Comparison of ENCODE assay signal across 20 cellular contexts in the genomic region with DNA sequence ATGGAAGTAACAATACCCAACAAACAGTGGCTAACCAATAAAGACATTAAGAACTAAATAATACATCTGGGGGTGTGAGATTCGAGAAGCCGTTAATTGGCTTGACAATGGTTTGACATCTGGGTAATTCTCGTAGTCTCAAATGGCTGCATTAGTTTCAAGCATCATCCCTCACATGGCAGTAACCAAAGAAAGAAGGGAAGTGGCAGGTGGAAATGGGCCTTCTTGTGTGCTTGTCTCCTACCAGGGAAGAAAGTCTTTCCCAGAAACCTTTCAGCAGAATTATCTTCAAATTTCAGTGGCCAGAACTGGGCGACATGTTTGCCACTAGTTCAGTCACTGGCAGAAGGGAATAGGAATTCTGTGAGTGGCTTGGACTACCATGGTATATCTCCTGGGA. TPM values are rescaled to one million over a fixed set of nuclear protein-coding genes. Genes with fewer than 3 reads are reported as not detected.
DNase-seq lines count a peak whose midpoint lies in the region; ATAC-seq, FAIRE-seq and TF ChIP-seq lines count a peak whose summit lies in the region.
"Had no signal": no experiment of that assay in that cellular context is flagged by ENCODE, and none has a peak within 500 bp of the region (broad histone marks: within the 10 kb centered on the region; RNA-seq: fewer than 3 reads in every experiment).

No MANE protein-coding gene starts in this region.

- TF ChIP-seq RAD21 in HepG2 (CRISPR knock-in tag; IDR thresholded peaks at IDR 0.05) = no peak

- H3K4me1 Mint-ChIP-seq in activated naive CD8-positive, alpha-beta T cell treated with anti-CD3 and anti-CD28 coated beads, Interleukin-2, amount 50 U/mL, for 24 hours = peaks cover 89% of the 10 kb centered on the region
- H3K4me1 Mint-ChIP-seq in stimulated activated naive B cell treated with anti-CD40 and anti-IgM and Interleukin-4, amounts not matched to agents 10 μg/mL and 1 μg/mL and 100 μg/mL, for 72 hours = peaks cover 41 to 76% of the 10 kb centered on the region in 2 donors

- no peak overlapping the region for H3K9ac ChIP-seq in HepG2 (ENCODE audit: insufficient read depth, low read depth, low read length)

- over 99% methylated on average over 4 of the region's 4 CpGs for WGBS in HepG2 (ENCODE audit: low lambda C conversion rate)
- 97% methylated on average over 3 of the region's 4 CpGs for WGBS in right lobe of liver (ENCODE audit: insufficient coverage, low coverage, low lambda C conversion rate, missing lambda C conversion rate)

- DNase-seq in HepG2 (ENCODE audit: low spot score) (no peak), right lobe of liver (no peak), OCI-LY7 (ENCODE audit: low spot score) (no peak)
- DNase-seq in activated naive CD8-positive, alpha-beta T cell treated with anti-CD3 and anti-CD28 coated beads, Interleukin-2, amount 50 U/mL, for 24 hours = no peak
- no peak for DNase-seq in stimulated activated naive B cell treated with anti-CD40 and anti-IgM and Interleukin-4, amounts not matched to agents 10 μg/mL and 1 μg/mL and 100 μg/mL, for 72 hours
- DNase-seq: activated CD4-positive, CD25-positive, alpha-beta regulatory T cell treated with anti-CD3 and anti-CD28 coated beads, Interleukin-2, amount 50 U/mL, for 72 hours; Caco-2; EL; heart left ventricle; NCI-H1417; NCI-H748 treated with DMSO at 0.1 percent for 48 hours; T1000 had no signal

- H3K9me3 ChIP-seq in HepG2 (ENCODE audit: low read length) (no peaks in the 10 kb centered on the region), right lobe of liver (no peaks in the 10 kb centered on the region), OCI-LY7 (ENCODE audit: low read length) (no peaks in the 10 kb centered on the region)
- H3K9me3 ChIP-seq: Caco-2, heart left ventricle, right atrium auricular region, thoracic aorta had no signal

- intact Hi-C loops in HepG2 (cut with micrococcal nuclease; ENCODE audit: unreplicated experiment) = no loop called here
- intact Hi-C loops in right lobe of liver (cut with DNase I) = no loop called here
- intact Hi-C loops in OCI-LY7 (cut with micrococcal nuclease; ENCODE audit: unreplicated experiment) = no loop called here

- no peaks in the 10 kb centered on the region for H4K20me1 ChIP-seq in HepG2 (ENCODE audit: insufficient read depth, low read length)
- H4K20me1 ChIP-seq in OCI-LY7 (ENCODE audit: insufficient read depth, low read length) = peaks cover 8% of the 10 kb centered on the region; the same call in 1 of the 2 replicates

- H3K27ac ChIP-seq in HepG2 (ENCODE audit: extremely low read length, insufficient read depth, low read length) (no peak overlapping the region), right lobe of liver (no peak overlapping the region), OCI-LY7 (ENCODE audit: low read depth, low read length, poor library complexity, severe bottlenecking) (peak overlapping the region; percentile 1)
- H3K27ac ChIP-seq: right atrium auricular region, thoracic aorta had no signal

- in situ Hi-C loops in HepG2 (cut with HindIII; ENCODE audit: extremely low pct_ligation_motif_present, low pct_unique_long_range_greater_than_20kb) = no loop called here

- H3K27me3 Mint-ChIP-seq in activated naive CD8-positive, alpha-beta T cell treated with anti-CD3 and anti-CD28 coated beads, Interleukin-2, amount 50 U/mL, for 24 hours = no peaks in the 10 kb centered on the region
- H3K27me3 Mint-ChIP-seq in stimulated activated naive B cell treated with anti-CD40 and anti-IgM and Interleukin-4, amounts not matched to agents 10 μg/mL and 1 μg/mL and 100 μg/mL, for 72 hours = no peaks in the 10 kb centered on the region

- no peak for TF ChIP-seq EP300 in HepG2 (IDR thresholded peaks at IDR 0.05; ENCODE audit: low read depth in 2 of 2, low read length in 2 of 2)
- TF ChIP-seq EP300 in HepG2 (CRISPR knock-in tag; IDR thresholded peaks at IDR 0.05; ENCODE audit: borderline replicate concordance) = no peak

- no peak for ATAC-seq in HepG2
- ATAC-seq in right lobe of liver = no peak
- no peak for ATAC-seq in activated naive CD8-positive, alpha-beta T cell treated with anti-CD3 and anti-CD28 coated beads, Interleukin-2, amount 50 U/mL, for 24 hours
- ATAC-seq in stimulated activated naive B cell treated with anti-CD40 and anti-IgM and Interleukin-4, amounts not matched to agents 10 μg/mL and 1 μg/mL and 100 μg/mL, for 72 hours (replicated peaks) = no peak
- no peak for ATAC-seq in HG03432 (IDR thresholded peaks at IDR 0.05; ENCODE audit: unreplicated experiment)
- ATAC-seq in GM21723 (IDR thresholded peaks at IDR 0.05; ENCODE audit: unreplicated experiment) = no peak
- no peak for ATAC-seq in HG02678 (IDR thresholded peaks at IDR 0.05; ENCODE audit: unreplicated experiment)
- ATAC-seq: heart left ventricle had no signal

- H3K4me3 ChIP-seq in HepG2 (replicated peaks in 1 of 3; ENCODE audit: insufficient read depth in 1 of 3, low read depth in 2 of 3, low read length in 3 of 3) (no peak overlapping the region), right lobe of liver (no peak overlapping the region), OCI-LY7 (ENCODE audit: low read depth, low read length, poor library complexity, severe bottlenecking) (no peak overlapping the region)
- H3K4me3 ChIP-seq: heart left ventricle, right atrium auricular region, thoracic aorta had no signal

- POLR2A ChIA-PET in HepG2 (lab: Yijun Ruan, JAX) = no interaction called here
- POLR2A ChIA-PET in OCI-LY7 (lab: Charles Lee) = interaction anchor here (1.3 to 4.4 kb wide), 3 partner anchors 8 to 17 kb away, joined by 3 to 31 read pairs (median 17); a partner anchor contains a TSS

- H2AFZ ChIP-seq in HepG2 (ENCODE audit: low read length) (no peak overlapping the region), OCI-LY7 (ENCODE audit: low read length) (no peak overlapping the region)

- BruUV-seq in HepG2 (replicated peaks; lab: Mats Ljungman, UMichigan) (no TSS peak), OCI-LY7 (replicated peaks; lab: Mats Ljungman, UMichigan) (no TSS peak)

- no peaks in the 10 kb centered on the region for H3K9me3 Mint-ChIP-seq in activated naive CD8-positive, alpha-beta T cell treated with anti-CD3 and anti-CD28 coated beads, Interleukin-2, amount 50 U/mL, for 24 hours
- H3K9me3 Mint-ChIP-seq in stimulated activated naive B cell treated with anti-CD40 and anti-IgM and Interleukin-4, amounts not matched to agents 10 μg/mL and 1 μg/mL and 100 μg/mL, for 72 hours = peaks cover 0 to 4% of the 10 kb centered on the region in 2 donors

- no peak overlapping the region for H3K4me2 ChIP-seq in HepG2 (ENCODE audit: low read depth, low read length)
- no peak overlapping the region for H3K4me2 ChIP-seq in OCI-LY7 (ENCODE audit: low read length)

- CTCF ChIA-PET in HepG2 (lab: Yijun Ruan, JAX; ENCODE audit: low intra/inter-chr PET ratio, low total read pairs) = no interaction called here
- CTCF ChIA-PET in OCI-LY7 (lab: Charles Lee; ENCODE audit: unreplicated experiment) = no interaction called here

- H3K27me3 ChIP-seq in HepG2 (ENCODE audit: control insufficient read depth in 1 of 2, insufficient read depth in 2 of 2, low read length in 2 of 2) (no peaks in the 10 kb centered on the region), right lobe of liver (no peaks in the 10 kb centered on the region)
- H3K27me3 ChIP-seq: heart left ventricle, right atrium auricular region had no signal

- H3K79me2 ChIP-seq in HepG2 (ENCODE audit: insufficient read depth, low read length) (no peaks in the 10 kb centered on the region), OCI-LY7 (ENCODE audit: insufficient read depth, low read depth, low read length) (peaks cover 76% of the 10 kb centered on the region)

- no peak for TF ChIP-seq POLR2A in HepG2 (IDR thresholded peaks at IDR 0.05; ENCODE audit: insufficient read depth in 1 of 2, low read depth in 2 of 2, low read length in 2 of 2)
- no peak for TF ChIP-seq POLR2A in right lobe of liver (IDR thresholded peaks at IDR 0.05)

- no peak for TF ChIP-seq CTCF in HepG2 (CRISPR knock-in tag; IDR thresholded peaks at IDR 0.05)
- TF ChIP-seq CTCF in right lobe of liver (IDR thresholded peaks at IDR 0.05) = no peak
- TF ChIP-seq CTCF in OCI-LY7 (conservative IDR thresholded peaks at IDR 0.05; ENCODE audit: low read length) = no peak

- no peaks in the 10 kb centered on the region for H3K9me2 ChIP-seq in OCI-LY7 (ENCODE audit: insufficient read depth, low read length)

- H3K36me3 ChIP-seq in HepG2 (replicated peaks in 1 of 2; ENCODE audit: control insufficient read depth in 1 of 2, insufficient read depth in 2 of 2, low read length in 2 of 2) (peaks cover 20 to 59% of the 10 kb centered on the region in 2 experiments), right lobe of liver (peaks cover 0 to 45% (median 13%) of the 10 kb centered on the region in 4 donors), OCI-LY7 (ENCODE audit: insufficient read depth, low read length) (peaks cover 94% of the 10 kb centered on the region)

- no peaks in the 10 kb centered on the region for H3K4me1 ChIP-seq in HepG2 (ENCODE audit: insufficient read depth, low read length)
- peaks cover 0 to 3% (median 0%) of the 10 kb centered on the region in 4 donors for H3K4me1 ChIP-seq in right lobe of liver
- peaks cover 39% of the 10 kb centered on the region for H3K4me1 ChIP-seq in OCI-LY7 (ENCODE audit: insufficient read depth, low read length, poor library complexity, severe bottlenecking)
- H3K4me1 ChIP-seq: Caco-2, right atrium auricular region had no signal

- H3K27ac Mint-ChIP-seq in activated naive CD8-positive, alpha-beta T cell treated with anti-CD3 and anti-CD28 coated beads, Interleukin-2, amount 50 U/mL, for 24 hours = peak overlapping the region; percentile 65
- H3K27ac Mint-ChIP-seq in stimulated activated naive B cell treated with anti-CD40 and anti-IgM and Interleukin-4, amounts not matched to agents 10 μg/mL and 1 μg/mL and 100 μg/mL, for 72 hours = peak overlapping the region; percentile 90

- FAIRE-seq in HepG2 (lab: Jason Lieb, UNC) = no peak
- FAIRE-seq: bronchial epithelial cell, endothelial cell of umbilical vein, H1 had no signal

- no peak overlapping the region for H3K4me3 Mint-ChIP-seq in activated naive CD8-positive, alpha-beta T cell treated with anti-CD3 and anti-CD28 coated beads, Interleukin-2, amount 50 U/mL, for 24 hours
- H3K4me3 Mint-ChIP-seq in stimulated activated naive B cell treated with anti-CD40 and anti-IgM and Interleukin-4, amounts not matched to agents 10 μg/mL and 1 μg/mL and 100 μg/mL, for 72 hours = peak overlapping the region in 1 of 2 donors; percentile 6

- H3K36me3 Mint-ChIP-seq in activated naive CD8-positive, alpha-beta T cell treated with anti-CD3 and anti-CD28 coated beads, Interleukin-2, amount 50 U/mL, for 24 hours (ENCODE audit: low read depth) = peaks cover 93% of the 10 kb centered on the region
- H3K36me3 Mint-ChIP-seq in stimulated activated naive B cell treated with anti-CD40 and anti-IgM and Interleukin-4, amounts not matched to agents 10 μg/mL and 1 μg/mL and 100 μg/mL, for 72 hours = peaks cover 69 to 84% of the 10 kb centered on the region in 2 donors

RNA-seq across cellular contexts. Expression of a gene that starts 10.4 kb away (rescaled TPM):
- 38.3 and 61.4 TPM in 2 replicates for total RNA-seq in HepG2 (2016; rRNA removed; fragmentation: Illumina TruSeq; extraction: Trizol)
- total RNA-seq in HepG2 (2016; cell fraction: cytosol; rRNA removed; fragmentation: Illumina TruSeq; extraction: Trizol; ENCODE audit: low read depth) = 7.6 and 8.4 TPM in 2 replicates
- 38.6 and 51.4 TPM in 2 replicates for total RNA-seq in HepG2 (2016; cell fraction: insoluble cytoplasmic fraction; rRNA removed; fragmentation: Illumina TruSeq; extraction: Trizol)
- 17.0 and 19.2 TPM in 2 replicates for total RNA-seq in HepG2 (2016; cell fraction: membrane; rRNA removed; fragmentation: Illumina TruSeq; extraction: Trizol)
- 46.5 and 48.3 TPM in 2 replicates for total RNA-seq in HepG2 (2016; cell fraction: nucleus; rRNA removed; fragmentation: Illumina TruSeq; extraction: Trizol)
- polyA plus RNA-seq in HepG2 (2011; rRNA removed) = 21.2 and 25.6 TPM in 2 replicates
- polyA plus RNA-seq in HepG2 (2011; cell fraction: cytosol; rRNA removed) = 11.6 and 16.8 TPM in 2 replicates
- 14.7 and 18.6 TPM in 2 replicates for polyA plus RNA-seq in HepG2 (2011; cell fraction: nucleus; rRNA removed)
- polyA plus RNA-seq in HepG2 (2012) = 16.8 and 20.4 TPM in 2 replicates
- polyA plus RNA-seq in HepG2 (2016; cell fraction: cytosol; fragmentation: Illumina TruSeq; extraction: Trizol; ENCODE audit: low read depth) = 1.2 TPM in 2 replicates
- 34.7 and 38.5 TPM in 2 replicates for polyA plus RNA-seq in HepG2 (2016; cell fraction: insoluble cytoplasmic fraction; fragmentation: Illumina TruSeq; extraction: Trizol; ENCODE audit: low read depth)
- polyA plus RNA-seq in HepG2 (2016; cell fraction: membrane; fragmentation: Illumina TruSeq; extraction: Trizol; ENCODE audit: low read depth) = 4.8 and 5.6 TPM in 2 replicates
- polyA plus RNA-seq in HepG2 (2016; cell fraction: nucleus; fragmentation: Illumina TruSeq; extraction: Trizol; ENCODE audit: insufficient read depth, low read depth) = 40.8 and 44.8 TPM in 2 replicates
- 23.3 and 33.6 TPM in 2 replicates for polyA minus RNA-seq in HepG2 (2011; rRNA and poly(A)+ RNA removed; ENCODE audit: low replicate concordance)
- polyA minus RNA-seq in HepG2 (2011; cell fraction: cytosol; rRNA and poly(A)+ RNA removed) = 18.8 and 20.9 TPM in 2 replicates
- 67.3 and 85.4 TPM in 2 replicates for polyA minus RNA-seq in HepG2 (2011; cell fraction: nucleus; rRNA and poly(A)+ RNA removed)
- 10 to 100 TPM in 5 of 6 experiments, 1 to 10 TPM in 1; 9.7 to 17.5 (median 13.4) TPM for total RNA-seq in right lobe of liver
- total RNA-seq in OCI-LY7 (2014; rRNA removed; shearing (Covaris generic)) = 67.9 and 80.4 TPM in 2 replicates
- total RNA-seq in OCI-LY7 (2022) = 140 and 150 TPM in 2 replicates

RNA-seq across cellular contexts. Expression of a gene that starts 16.5 kb away (rescaled TPM):
- total RNA-seq in HepG2 (2016; rRNA removed; fragmentation: Illumina TruSeq; extraction: Trizol) (52.0 and 73.0 TPM in 2 replicates), right lobe of liver (10 to 100 TPM in 3 of 6 experiments, 1 to 10 TPM in 3; 6.7 to 17.7 (median 10.0) TPM), OCI-LY7 (2022) (48.2 and 50.6 TPM in 2 replicates)
- 6.2 and 6.4 TPM in 2 replicates for total RNA-seq in HepG2 (2016; cell fraction: cytosol; rRNA removed; fragmentation: Illumina TruSeq; extraction: Trizol; ENCODE audit: low read depth)
- total RNA-seq in HepG2 (2016; cell fraction: insoluble cytoplasmic fraction; rRNA removed; fragmentation: Illumina TruSeq; extraction: Trizol) = 52.3 and 72.3 TPM in 2 replicates
- 18.0 and 21.0 TPM in 2 replicates for total RNA-seq in HepG2 (2016; cell fraction: membrane; rRNA removed; fragmentation: Illumina TruSeq; extraction: Trizol)
- 24.9 and 25.7 TPM in 2 replicates for total RNA-seq in HepG2 (2016; cell fraction: nucleus; rRNA removed; fragmentation: Illumina TruSeq; extraction: Trizol)
- 36.2 and 38.3 TPM in 2 replicates for polyA plus RNA-seq in HepG2 (2011; rRNA removed)
- polyA plus RNA-seq in HepG2 (2011; cell fraction: cytosol; rRNA removed) = 38.3 and 39.9 TPM in 2 replicates
- 20.9 and 23.3 TPM in 2 replicates for polyA plus RNA-seq in HepG2 (2011; cell fraction: nucleus; rRNA removed)
- polyA plus RNA-seq in HepG2 (2012) = 41.6 and 42.7 TPM in 2 replicates
- polyA plus RNA-seq in HepG2 (2016; cell fraction: cytosol; fragmentation: Illumina TruSeq; extraction: Trizol; ENCODE audit: low read depth) = 7.7 and 7.8 TPM in 2 replicates
- polyA plus RNA-seq in HepG2 (2016; cell fraction: insoluble cytoplasmic fraction; fragmentation: Illumina TruSeq; extraction: Trizol; ENCODE audit: low read depth) = 102 TPM in 2 replicates
- polyA plus RNA-seq in HepG2 (2016; cell fraction: membrane; fragmentation: Illumina TruSeq; extraction: Trizol; ENCODE audit: low read depth) = 17.3 and 19.1 TPM in 2 replicates
- polyA plus RNA-seq in HepG2 (2016; cell fraction: nucleus; fragmentation: Illumina TruSeq; extraction: Trizol; ENCODE audit: insufficient read depth, low read depth) = 45.6 and 46.6 TPM in 2 replicates
- polyA minus RNA-seq in HepG2 (2011; rRNA and poly(A)+ RNA removed; ENCODE audit: low replicate concordance) = 23.9 and 48.7 TPM in 2 replicates
- polyA minus RNA-seq in HepG2 (2011; cell fraction: cytosol; rRNA and poly(A)+ RNA removed) = 11.6 and 12.1 TPM in 2 replicates
- 6.8 and 9.1 TPM in 2 replicates for polyA minus RNA-seq in HepG2 (2011; cell fraction: nucleus; rRNA and poly(A)+ RNA removed)
- 35.2 and 38.6 TPM in 2 replicates for total RNA-seq in OCI-LY7 (2014; rRNA removed; shearing (Covaris generic))
